ENCODE assay signal across 8 cellular contexts in the genomic region with DNA sequence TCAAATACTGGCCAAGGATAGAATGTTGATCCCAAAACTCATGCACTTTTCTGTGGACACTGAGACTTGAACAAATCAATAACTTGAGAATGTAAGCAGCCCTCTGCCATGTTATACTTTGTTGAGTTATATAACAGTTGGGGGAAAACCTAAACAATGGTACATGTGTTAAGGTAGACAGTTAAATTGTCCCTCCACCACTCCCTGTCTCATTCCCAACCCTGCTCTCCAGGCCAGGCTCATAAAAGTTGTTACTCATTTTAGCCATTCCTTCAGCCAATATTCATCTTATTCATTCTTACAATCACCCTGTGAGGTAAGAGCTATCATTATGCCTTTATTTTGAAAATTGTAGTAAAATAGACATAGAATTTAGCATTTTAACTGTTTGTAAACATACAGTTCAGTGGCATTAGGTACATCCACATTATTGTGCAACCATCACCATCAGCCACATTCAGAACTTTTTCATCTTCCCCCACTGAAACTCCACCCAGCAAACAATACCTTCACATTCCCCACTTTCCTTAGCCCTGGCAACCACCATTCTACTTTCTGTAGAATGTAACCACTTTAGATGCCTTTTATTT. TPM values are rescaled to one million over a fixed set of nuclear protein-coding genes. Genes with fewer than 3 reads are reported as not detected.
A peak's percentile ranks its signal among the peaks of the same experiment; 100 is the strongest.
DNase-seq lines count a peak whose midpoint lies in the region; ATAC-seq and TF ChIP-seq lines count a peak whose summit lies in the region.

No MANE protein-coding gene starts in this region.

- DNase-seq in Calu3 (peak; percentile 60), RWPE1 (ENCODE audit: low spot score) (peak; percentile 53), esophagus muscularis mucosa (ENCODE audit: extremely low spot score) (no peak), sigmoid colon (no peak), H7 (no peak)
- DNase-seq in stimulated activated CD4-positive, alpha-beta T cell treated with anti-CD3 and anti-CD28 coated beads, Interleukin-4, amount 100 ng/mL, for 24 hours, result no peak

- H3K36me3 Mint-ChIP-seq in Calu3 (ENCODE audit: insufficient read depth, unreplicated experiment), result peaks cover 35% of the 10 kb centered on the region

- H3K27me3 ChIP-seq in esophagus muscularis mucosa (no peaks in the 10 kb centered on the region), sigmoid colon (no peaks in the 10 kb centered on the region), H7 (ENCODE audit: control insufficient read depth, insufficient read depth, low read length) (no peaks in the 10 kb centered on the region)

- BruUV-seq in Calu3 (replicated peaks; lab: Mats Ljungman, UMichigan), result TSS peak; percentile 92

- peaks cover 3% of the 10 kb centered on the region for H3K9me3 Mint-ChIP-seq in Calu3 (ENCODE audit: low read depth, unreplicated experiment)

- no peak overlapping the region for H3K4me3 ChIP-seq in esophagus muscularis mucosa
- no peak overlapping the region for H3K4me3 ChIP-seq in sigmoid colon
- no peak overlapping the region for H3K4me3 ChIP-seq in H7 (ENCODE audit: insufficient read depth, low read depth, low read length)

- intact Hi-C loops in Calu3 (cut with micrococcal nuclease; ENCODE audit: unreplicated experiment) (loop anchor here (1.0 to 5.0 kb wide), 3 partner anchors 18 to 40 kb away; no protein-coding TSS in a partner anchor), esophagus muscularis mucosa (cut with DNase I) (no loop called here), sigmoid colon (cut with DNase I) (loop anchor here (1.0 to 2.0 kb wide), 2 partner anchors 30 to 100 kb away; no protein-coding TSS in a partner anchor)

- no peak for TF ChIP-seq POLR2A in esophagus muscularis mucosa (IDR thresholded peaks at IDR 0.05; ENCODE audit: low read depth)
- TF ChIP-seq POLR2A in sigmoid colon (IDR thresholded peaks at IDR 0.05), result no peak

- H3K4me1 ChIP-seq in esophagus muscularis mucosa (peaks cover 35 to 47% (median 45%) of the 10 kb centered on the region in 4 donors), sigmoid colon (peaks cover 2 to 54% (median 50%) of the 10 kb centered on the region in 4 donors)

- TF ChIP-seq EP300 in esophagus muscularis mucosa (IDR thresholded peaks at IDR 0.05) (no peak), sigmoid colon (IDR thresholded peaks at IDR 0.05) (no peak)

- CTCF ChIA-PET in Calu3 (lab: Charles Lee), result interaction anchor here (0.7 to 2.5 kb wide), 18 partner anchors 10 to 125 kb away, joined by 3 to 27 read pairs (median 8); a partner anchor contains a TSS
- CTCF ChIA-PET in RWPE1 (lab: Yijun Ruan, JAX), result interaction anchor here (0.6 to 1.4 kb wide), 4 partner anchors 11 to 46 kb away, joined by 3 to 4 read pairs (median 3); no protein-coding TSS in a partner anchor

- ATAC-seq in HG03521 (IDR thresholded peaks at IDR 0.05; ENCODE audit: unreplicated experiment), result no peak
- no peak for ATAC-seq in HG02884 (IDR thresholded peaks at IDR 0.05; ENCODE audit: unreplicated experiment)

- peak overlapping the region; percentile 45 for H3K4me3 Mint-ChIP-seq in Calu3 (ENCODE audit: low read depth, unreplicated experiment)

- H3K27ac Mint-ChIP-seq in Calu3 (ENCODE audit: unreplicated experiment), result peak overlapping the region; percentile 97

- H3K27ac ChIP-seq in RWPE1, result peak overlapping the region; percentile 99
- peak overlapping the region; percentile 76 to 85 (median 82) for H3K27ac ChIP-seq in esophagus muscularis mucosa (replicated peaks in 1 of 4)
- H3K27ac ChIP-seq in sigmoid colon, result peak overlapping the region; percentile 85 to 90 (median 88)

- TF ChIP-seq CTCF in Calu3 (IDR thresholded peaks at IDR 0.05; ENCODE audit: unreplicated experiment), result no peak
- no peak for TF ChIP-seq CTCF in RWPE1 (conservative IDR thresholded peaks at IDR 0.05; ENCODE audit: low read depth)
- no peak for TF ChIP-seq CTCF in esophagus muscularis mucosa (IDR thresholded peaks at IDR 0.05)
- TF ChIP-seq CTCF in sigmoid colon (IDR thresholded peaks at IDR 0.05), result no peak

- H3K9me3 ChIP-seq in esophagus muscularis mucosa (no peaks in the 10 kb centered on the region), sigmoid colon (no peaks in the 10 kb centered on the region)

- no peaks in the 10 kb centered on the region for H3K36me3 ChIP-seq in esophagus muscularis mucosa
- H3K36me3 ChIP-seq in sigmoid colon, result no peaks in the 10 kb centered on the region
- no peaks in the 10 kb centered on the region for H3K36me3 ChIP-seq in H7 (replicated peaks; ENCODE audit: control insufficient read depth, insufficient read depth, low read length)

- H3K4me1 Mint-ChIP-seq in Calu3 (ENCODE audit: low read depth, unreplicated experiment), result peaks cover 64% of the 10 kb centered on the region

- POLR2A ChIA-PET in RWPE1 (lab: Yijun Ruan, JAX; ENCODE audit: low non-redundant PET), result interaction anchor here (0.6 to 2.0 kb wide), 4 partner anchors 14 to 38 kb away, joined by 3 to 11 read pairs (median 7); a partner anchor contains a TSS

- H3K27me3 Mint-ChIP-seq in Calu3 (ENCODE audit: unreplicated experiment), result no peaks in the 10 kb centered on the region

RNA-seq across cellular contexts. Expression of a gene that starts 38.2 kb away (rescaled TPM):
- total RNA-seq in Calu3 (2022), result 270 and 458 TPM in 2 replicates
- 10 to 100 TPM in 2 of 4 donors, 1 to 10 TPM in 2; 8.9 to 45.4 (median 11.0) TPM for total RNA-seq in esophagus muscularis mucosa
- 10 to 100 TPM; 20.1 to 65.3 (median 21.9) TPM for total RNA-seq in sigmoid colon
- polyA plus RNA-seq in sigmoid colon, result 100 to 1,000 TPM; 133 to 193 (median 153) TPM
- 116 and 141 TPM in 2 replicates for total RNA-seq in H7 (2014; rRNA removed; shearing (Covaris generic))

RNA-seq across cellular contexts. Expression of a gene that starts 40.0 kb away (rescaled TPM):
- total RNA-seq in Calu3 (2022) (240 and 243 TPM in 2 replicates), esophagus muscularis mucosa (100 to 1,000 TPM; 115 to 214 (median 166) TPM), sigmoid colon (100 to 1,000 TPM; 141 to 206 (median 160) TPM)
- 100 to 1,000 TPM; 174 to 194 (median 188) TPM for polyA plus RNA-seq in sigmoid colon
- 140 and 152 TPM in 2 replicates for total RNA-seq in H7 (2014; rRNA removed; shearing (Covaris generic))

Comparison
In these comparisons a context has a peak if more than half of its experiments do, and no peak if none do; other contexts are left out.
1. DNase-seq: peak in Calu3 (single experiment) and RWPE1 (single experiment); none in esophagus muscularis mucosa (single experiment), sigmoid colon (single experiment), H7 (single experiment) and stimulated activated CD4-positive, alpha-beta T cell treated with anti-CD3 and anti-CD28 coated beads, Interleukin-4, amount 100 ng/mL, for 24 hours (single experiment).
2. Peak in every context shown above with its lines, with median percentiles within 50 percentile points of each other: H3K27ac ChIP-seq.